8 cellular contexts compared by ENCODE assay signal in the genomic region with DNA sequence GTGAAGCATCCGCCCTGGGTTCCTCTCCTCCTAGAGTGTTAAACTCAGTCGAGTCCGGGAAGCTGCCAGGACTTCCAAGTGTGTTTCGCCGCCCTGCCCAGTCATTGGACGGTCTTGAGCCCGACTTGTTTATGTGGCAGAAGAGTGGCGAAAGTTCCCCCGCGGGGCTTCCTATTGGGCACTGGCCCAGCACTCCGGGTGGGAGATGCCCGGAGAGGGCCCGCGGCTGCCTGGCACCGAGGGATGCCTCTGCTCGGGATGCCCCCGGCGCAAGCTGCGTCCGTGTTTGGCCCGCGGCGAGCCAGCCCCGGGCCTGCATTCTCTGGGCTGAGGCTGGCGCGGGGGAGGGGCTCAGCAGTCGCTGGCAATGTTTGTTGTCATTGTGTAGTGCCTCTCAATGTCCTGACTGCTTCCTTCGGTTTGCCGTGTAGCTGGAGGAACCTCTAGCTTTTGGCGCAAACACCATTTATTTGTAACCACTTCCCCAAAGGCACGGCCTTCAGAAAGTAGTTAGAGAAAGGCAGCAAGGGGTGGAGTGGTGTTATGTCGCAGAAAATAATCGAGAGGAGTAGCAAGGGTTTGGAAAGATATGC. TPM values are rescaled to one million over a fixed set of nuclear protein-coding genes. Genes with fewer than 3 reads are reported as not detected.
DNase-seq lines count a peak whose midpoint lies in the region; ATAC-seq and TF ChIP-seq lines count a peak whose summit lies in the region.

No MANE protein-coding gene starts in this region.

- H2BK12ac ChIP-seq in mesenchymal stem cell (ENCODE audit: low read length in 2 of 2): peak overlapping the region in 1 of 2 experiments; percentile 64

- no peak overlapping the region for H2BK120ac ChIP-seq in mesenchymal stem cell (ENCODE audit: low read depth, low read length)

- H2AK5ac ChIP-seq in mesenchymal stem cell (ENCODE audit: low read length, severe bottlenecking): no peak overlapping the region

- H3K4me1 ChIP-seq in Karpas-422 (ENCODE audit: low read length): peaks cover 7% of the 10 kb centered on the region
- H3K4me1 ChIP-seq in mesenchymal stem cell (ENCODE audit: control insufficient read depth, insufficient read depth, low read depth, low read length): no peaks in the 10 kb centered on the region

- H3K9ac ChIP-seq in Karpas-422 (ENCODE audit: low read length) (no peak overlapping the region), mesenchymal stem cell (ENCODE audit: low read length) (peak overlapping the region; percentile 93)

- TF ChIP-seq CTCF in VCaP (conservative IDR thresholded peaks at IDR 0.05): no peak
- TF ChIP-seq CTCF in epithelial cell of proximal tubule (conservative IDR thresholded peaks at IDR 0.05; ENCODE audit: low read depth, low read length): no peak

- no peak overlapping the region for H2BK15ac ChIP-seq in mesenchymal stem cell (ENCODE audit: low read depth, poor library complexity, severe bottlenecking)

- H4K20me1 ChIP-seq in Karpas-422 (ENCODE audit: insufficient read depth, low read depth, low read length): no peaks in the 10 kb centered on the region

- H3K27ac ChIP-seq in Karpas-422 (ENCODE audit: low read length): no peak overlapping the region
- H3K27ac ChIP-seq in VCaP: peak overlapping the region; percentile 66
- peak overlapping the region; percentile 84 for H3K27ac ChIP-seq in mesenchymal stem cell (ENCODE audit: low read length, poor library complexity, severe bottlenecking)

- WGBS in mesenchymal stem cell: under 1% methylated on average over 27 of the region's 33 CpGs

- DNase-seq in DMS114 treated with DMSO at 0.1 percent for 48 hours (lab: John Stamatoyannopoulos, UW; ENCODE audit: unreplicated experiment) (peak; percentile 39), Karpas-422 (no peak), epithelial cell of proximal tubule (ENCODE audit: low read depth) (no peak), mesenchymal stem cell (peak; percentile 91), stromal cell of bone marrow (ENCODE audit: low read depth) (peak; percentile 61), NCI-H1092 treated with DMSO at 0.1 percent for 48 hours (lab: John Stamatoyannopoulos, UW) (no peak)

- no peaks in the 10 kb centered on the region for H3K36me3 ChIP-seq in Karpas-422 (ENCODE audit: insufficient read depth, low read length)
- H3K36me3 ChIP-seq in mesenchymal stem cell (ENCODE audit: control insufficient read depth in 1 of 2, insufficient read depth in 2 of 2, low read depth in 1 of 2, low read length in 2 of 2): peaks cover 0 to 12% of the 10 kb centered on the region in 2 experiments

- H2AFZ ChIP-seq in Karpas-422 (ENCODE audit: low read length): 0 out of 2 replicates have a peak overlapping the region, but pooled peaks have one; percentile 28
- peak overlapping the region; percentile 23 for H2AFZ ChIP-seq in mesenchymal stem cell (ENCODE audit: low read depth, low read length)

- no peak overlapping the region for H4K91ac ChIP-seq in mesenchymal stem cell (ENCODE audit: low read length)

- H3K14ac ChIP-seq in mesenchymal stem cell (ENCODE audit: low read length in 2 of 2): peak overlapping the region in 1 of 2 experiments; percentile 95

- peaks cover 14% of the 10 kb centered on the region for H3K79me1 ChIP-seq in mesenchymal stem cell (replicated peaks; ENCODE audit: low read length, poor library complexity, severe bottlenecking)

- H3K4me2 ChIP-seq in Karpas-422 (ENCODE audit: low read depth, low read length, poor library complexity, severe bottlenecking) (no peak overlapping the region), mesenchymal stem cell (ENCODE audit: low read length, poor library complexity, severe bottlenecking) (peak overlapping the region; percentile 69)

- H3K4me3 ChIP-seq in Karpas-422 (ENCODE audit: low read length) (peak overlapping the region; percentile 12; the same call in 1 of the 2 replicates), epithelial cell of proximal tubule (ENCODE audit: low read depth, low read length) (peak overlapping the region; percentile 64), mesenchymal stem cell (ENCODE audit: insufficient read depth in 1 of 2, low read depth in 1 of 2, low read length in 2 of 2) (peak overlapping the region; percentile 69 to 97)

- no peaks in the 10 kb centered on the region for H3K79me2 ChIP-seq in Karpas-422 (ENCODE audit: low read length)

- H3K4ac ChIP-seq in mesenchymal stem cell (ENCODE audit: low read depth in 1 of 2, low read length in 2 of 2): peak overlapping the region in 1 of 2 experiments; percentile 2

- no peaks in the 10 kb centered on the region for H3K9me2 ChIP-seq in Karpas-422 (replicated peaks; ENCODE audit: insufficient read depth, low read length)

- H3K23ac ChIP-seq in mesenchymal stem cell (ENCODE audit: low read length in 2 of 2): peak overlapping the region in 1 of 2 experiments; percentile 42

- no peak overlapping the region for H4K8ac ChIP-seq in mesenchymal stem cell (ENCODE audit: low read length)

- H3K27me3 ChIP-seq in Karpas-422 (ENCODE audit: low read length) (0 out of 2 replicates have a peak, but pooled peaks cover 3% of the 10 kb centered on the region), mesenchymal stem cell (ENCODE audit: control insufficient read depth in 1 of 2, insufficient read depth in 1 of 2, low read length in 2 of 2) (no peaks in the 10 kb centered on the region)

- ATAC-seq in GM21423 (IDR thresholded peaks at IDR 0.05; ENCODE audit: unreplicated experiment): peak; percentile 34

- H3K18ac ChIP-seq in mesenchymal stem cell (ENCODE audit: low read depth in 1 of 2, low read length in 2 of 2): peak overlapping the region; percentile 59 to 88

- H3K9me3 ChIP-seq in Karpas-422 (ENCODE audit: low read length) (no peaks in the 10 kb centered on the region), mesenchymal stem cell (ENCODE audit: control insufficient read depth, low read length) (no peaks in the 10 kb centered on the region)

- no peak overlapping the region for H2BK5ac ChIP-seq in mesenchymal stem cell (ENCODE audit: low read depth, low read length, poor library complexity, severe bottlenecking)

RNA-seq across cellular contexts. Expression of a gene that starts 1.2 kb away (rescaled TPM):
- total RNA-seq in Karpas-422 (2014; rRNA removed; shearing (Covaris generic); ENCODE audit: low replicate concordance): not detected in 2 replicates
- 2.5 and 5.1 TPM in 2 replicates for total RNA-seq in epithelial cell of proximal tubule
- 70.7 TPM for polyA plus RNA-seq in mesenchymal stem cell (2013, experiment 1 of 2)
- polyA plus RNA-seq in mesenchymal stem cell (2013, experiment 2 of 2): 74.4 TPM

Comparison
In these comparisons a context has a peak if more than half of its experiments do, and no peak if none do; other contexts are left out.
1. DNase-seq: peak in DMS114 treated with DMSO at 0.1 percent for 48 hours (single experiment), mesenchymal stem cell (single experiment) and stromal cell of bone marrow (single experiment); none in Karpas-422 (single experiment), epithelial cell of proximal tubule (single experiment) and NCI-H1092 treated with DMSO at 0.1 percent for 48 hours (single experiment).
2. H3K4me3 ChIP-seq: peak in every context shown above with its lines; median percentile 83 in mesenchymal stem cell; 64 in epithelial cell of proximal tubule; 12 in Karpas-422.